In the genomic region with DNA sequence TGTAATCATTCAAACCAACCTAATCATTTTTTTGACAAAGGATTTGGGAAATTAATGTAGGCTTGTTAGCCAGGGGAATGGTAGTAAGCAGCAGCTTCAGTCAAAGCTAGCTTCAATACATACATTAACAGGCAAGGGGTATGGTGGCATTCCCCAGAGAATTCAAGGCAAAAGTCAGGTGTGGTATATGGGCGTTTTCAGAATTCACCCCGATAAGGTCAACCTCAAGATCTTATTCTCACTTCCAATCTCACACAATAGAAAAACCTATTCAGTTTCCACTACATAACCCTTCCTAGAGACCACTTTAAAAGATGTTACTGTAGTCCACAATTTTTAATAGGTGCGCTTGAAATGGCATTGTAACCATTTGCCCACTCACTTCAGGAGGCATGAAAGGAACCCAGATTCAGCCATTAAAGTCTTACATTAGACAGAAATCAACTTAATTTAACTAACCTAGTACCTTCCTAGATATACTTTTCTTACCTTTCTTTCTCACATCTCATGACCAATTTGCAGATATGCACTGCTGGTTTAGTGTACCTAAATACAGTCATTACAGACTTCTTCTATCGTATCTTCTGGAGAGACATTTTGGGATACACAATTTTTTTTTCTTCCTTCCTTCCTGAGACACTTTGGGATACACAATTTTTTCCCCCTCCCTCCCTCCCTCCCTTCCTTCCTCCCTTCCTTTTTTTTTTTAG, we compare ENCODE assay signal across 16 cellular contexts. TPM values are rescaled to one million over a fixed set of nuclear protein-coding genes. Genes with fewer than 3 reads are reported as not detected.
DNase-seq lines count a peak whose midpoint lies in the region; ATAC-seq, FAIRE-seq and TF ChIP-seq lines count a peak whose summit lies in the region.
"Had no signal": no experiment of that assay in that cellular context is flagged by ENCODE, and none has a peak within 500 bp of the region (broad histone marks: within the 10 kb centered on the region; RNA-seq: fewer than 3 reads in every experiment).

No MANE protein-coding gene starts in this region.

- peak overlapping the region in 6 of 11 experiments; percentile 2 to 73 (median 22); a peak in 9 of 22 replicates for H3K4me2 ChIP-seq in BLaER1 treated with 17β-estradiol and CSF1 and Interleukin-3, amounts not matched to agents 10 nM and 100 nM
- no peak overlapping the region for H3K4me2 ChIP-seq in GM12878 (ENCODE audit: control insufficient read depth, insufficient read depth)

- no peak overlapping the region for H2AFZ ChIP-seq in GM12878 (ENCODE audit: control insufficient read depth, low read depth, low read length)

- H3K36me3 ChIP-seq in BLaER1 treated with 17β-estradiol and CSF1 and Interleukin-3, amounts not matched to agents 10 nM and 100 nM = peaks cover 0 to 9% (median 0%) of the 10 kb centered on the region in 11 experiments; a peak in 2 of 22 replicates
- H3K36me3 ChIP-seq in GM12878 (ENCODE audit: control insufficient read depth in 2 of 2, insufficient read depth in 2 of 2, low read length in 1 of 2) = no peaks in the 10 kb centered on the region
- no peaks in the 10 kb centered on the region for H3K36me3 ChIP-seq in esophagus squamous epithelium

- TF ChIP-seq POLR2A in GM12878 (IDR thresholded peaks at IDR 0.05; ENCODE audit: low read depth, low read length) = no peak
- no peak for TF ChIP-seq POLR2A in esophagus squamous epithelium (IDR thresholded peaks at IDR 0.05)

- POLR2A ChIA-PET in GM12878 (lab: Charles Lee) = interaction anchor here (0.6 kb wide), 1 partner anchor 51 kb away, joined by 3 read pairs; no protein-coding TSS in a partner anchor

- H4K20me1 ChIP-seq in BLaER1 treated with 17β-estradiol and CSF1 and Interleukin-3, amounts not matched to agents 10 nM and 100 nM = peaks cover 0 to 10% (median 0%) of the 10 kb centered on the region in 11 experiments; a peak in 5 of 22 replicates
- no peaks in the 10 kb centered on the region for H4K20me1 ChIP-seq in GM12878 (ENCODE audit: control insufficient read depth, insufficient read depth)

- H3K4me1 ChIP-seq in BLaER1 treated with 17β-estradiol and CSF1 and Interleukin-3, amounts not matched to agents 10 nM and 100 nM = peaks cover 34 to 61% (median 49%) of the 10 kb centered on the region in 10 experiments
- H3K4me1 ChIP-seq in GM12878 (ENCODE audit: control insufficient read depth, insufficient read depth, low read length) (peaks cover 3% of the 10 kb centered on the region; the same call in 1 of the 2 replicates), esophagus squamous epithelium (peaks cover 0 to 4% (median 0%) of the 10 kb centered on the region in 3 donors)

- TF ChIP-seq RAD21 in GM12878 (IDR thresholded peaks at IDR 0.05; ENCODE audit: insufficient read depth, low read depth, low read length) = no peak

- FAIRE-seq in GM12878 (lab: Jason Lieb, UNC) = no peak
- FAIRE-seq: GM19239, H1, K562 had no signal

- no peak overlapping the region for H3K27ac ChIP-seq in BLaER1 treated with 17β-estradiol and CSF1 and Interleukin-3, amounts not matched to agents 10 nM and 100 nM
- H3K27ac ChIP-seq in GM12878 (ENCODE audit: control insufficient read depth, insufficient read depth) (no peak overlapping the region), coronary artery (no peak overlapping the region), esophagus squamous epithelium (no peak overlapping the region)
- H3K27ac ChIP-seq: C4-2B, HL-60 had no signal

- CTCF ChIA-PET in GM12878 (lab: Yijun Ruan, JAX) = no interaction called here

- intact Hi-C loops in GM12878 (cut with micrococcal nuclease; ENCODE audit: unreplicated experiment) (no loop called here), posterior cingulate gyrus (cut with DNase I) (no loop called here), esophagus squamous epithelium (cut with DNase I) (no loop called here)

- no peak overlapping the region for H3K4me3 ChIP-seq in BLaER1 treated with 17β-estradiol and CSF1 and Interleukin-3, amounts not matched to agents 10 nM and 100 nM
- no peak overlapping the region for H3K4me3 ChIP-seq in GM12878
- H3K4me3 ChIP-seq in coronary artery = no peak overlapping the region
- H3K4me3 ChIP-seq in esophagus squamous epithelium = no peak overlapping the region
- H3K4me3 ChIP-seq: K562 had no signal

- no peak overlapping the region for H3K9ac ChIP-seq in BLaER1 treated with 17β-estradiol and CSF1 and Interleukin-3, amounts not matched to agents 10 nM and 100 nM
- H3K9ac ChIP-seq in GM12878 (ENCODE audit: control insufficient read depth, insufficient read depth, low read length) = no peak overlapping the region

- SMC1A ChIA-PET in GM12878 (lab: Charles Lee; ENCODE audit: uncharacterized antibody, unreplicated experiment) = no interaction called here

- H3K9me3 ChIP-seq in BLaER1 treated with 17β-estradiol and CSF1 and Interleukin-3, amounts not matched to agents 10 nM and 100 nM (replicated peaks in 1 of 11) = peaks cover 0 to 21% (median 14%) of the 10 kb centered on the region in 11 experiments; a peak in 14 of 22 replicates
- H3K9me3 ChIP-seq in GM12878 (replicated peaks; ENCODE audit: control insufficient read depth, insufficient read depth, low read length) (no peaks in the 10 kb centered on the region), esophagus squamous epithelium (no peaks in the 10 kb centered on the region)

- H3K27me3 ChIP-seq in BLaER1 treated with 17β-estradiol and CSF1 and Interleukin-3, amounts not matched to agents 10 nM and 100 nM = no peaks in the 10 kb centered on the region
- H3K27me3 ChIP-seq in GM12878 (replicated peaks in 1 of 2; ENCODE audit: control insufficient read depth in 2 of 2, insufficient read depth in 2 of 2, low read length in 1 of 2) (no peaks in the 10 kb centered on the region; a peak in 2 of 4 replicates), esophagus squamous epithelium (no peaks in the 10 kb centered on the region)

- no peak for TF ChIP-seq EP300 in GM12878 (IDR thresholded peaks at IDR 0.05; ENCODE audit: borderline replicate concordance in 1 of 2, control insufficient read depth in 1 of 2, low read depth in 2 of 2, low read length in 2 of 2)

- in situ Hi-C loops in GM12878 (cut with MboI) = no loop called here

- no TSS peak for BruUV-seq in GM12878 (replicated peaks; lab: Mats Ljungman, UMichigan)

- H3K79me2 ChIP-seq in GM12878 (ENCODE audit: control insufficient read depth, insufficient read depth, low read length) = no peaks in the 10 kb centered on the region

- DNase-seq in GM12878 (ENCODE audit: low read depth, low spot score) = no peak
- no peak for DNase-seq in posterior cingulate gyrus
- no peak for DNase-seq in coronary artery (ENCODE audit: low spot score)
- no peak for DNase-seq in esophagus squamous epithelium (lab: John Stamatoyannopoulos, UW)
- DNase-seq: CD4-positive, alpha-beta T cell; DMS153; DMS79; GDM1; H9 had no signal

- RAD21 ChIA-PET in GM12878 (lab: Charles Lee; ENCODE audit: unreplicated experiment) = no interaction called here

- TF ChIP-seq CTCF in GM12878 (IDR thresholded peaks at IDR 0.05 in 2 of 3, conservative IDR thresholded peaks at IDR 0.05 in 1 of 3; ENCODE audit: control insufficient read depth in 2 of 3, extremely low read depth in 1 of 3, insufficient read depth in 1 of 3, low read depth in 3 of 3, low read length in 3 of 3) = no peak
- TF ChIP-seq CTCF in coronary artery (IDR thresholded peaks at IDR 0.05) = no peak
- TF ChIP-seq CTCF in esophagus squamous epithelium (IDR thresholded peaks at IDR 0.05) = no peak

- ATAC-seq in HG02678 (IDR thresholded peaks at IDR 0.05; ENCODE audit: unreplicated experiment) = peak; percentile 41
- ATAC-seq in GM12878 = peak; percentile 29
- ATAC-seq: K562 had no signal

- 61% methylated on average over 4 of the region's 4 CpGs for WGBS in GM12878 (ENCODE audit: insufficient coverage, insufficient replicate concordance, low lambda C conversion rate, missing lambda C conversion rate)
- WGBS in esophagus squamous epithelium, 2 donors = 94 to 95% methylated on average over 4 of the region's 4 CpGs

TF ChIP-seq in GM12878, 131 proteins besides CTCF, POLR2A, EP300 and RAD21 (continues in another document):
- TF ChIP-seq BRCA1 (IDR thresholded peaks at IDR 0.05; ENCODE audit: low read depth, low read length) (no peak), SMAD1 (IDR thresholded peaks at IDR 0.05; ENCODE audit: low read depth, partially characterized antibody) (no peak), KDM1A (IDR thresholded peaks at IDR 0.05; ENCODE audit: borderline replicate concordance) (no peak)
- TF ChIP-seq, protein P1, sequence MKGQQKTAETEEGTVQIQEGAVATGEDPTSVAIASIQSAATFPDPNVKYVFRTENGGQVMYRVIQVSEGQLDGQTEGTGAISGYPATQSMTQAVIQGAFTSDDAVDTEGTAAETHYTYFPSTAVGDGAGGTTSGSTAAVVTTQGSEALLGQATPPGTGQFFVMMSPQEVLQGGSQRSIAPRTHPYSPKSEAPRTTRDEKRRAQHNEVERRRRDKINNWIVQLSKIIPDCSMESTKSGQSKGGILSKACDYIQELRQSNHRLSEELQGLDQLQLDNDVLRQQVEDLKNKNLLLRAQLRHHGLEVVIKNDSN (IDR thresholded peaks at IDR 0.05; ENCODE audit: borderline replicate concordance, extremely low read length, insufficient read depth, low read depth, low read length) = no peak

RNA-seq across cellular contexts. Expression of a gene that starts 34.9 kb away (rescaled TPM):
- total RNA-seq in GM12878 (2013; cell fraction: nucleolus; rRNA removed) = 0.10 and 0.27 TPM in 2 replicates
- total RNA-seq in GM12878 (2014; rRNA removed) = 0.05 and 0.06 TPM in 2 replicates
- total RNA-seq in GM12878 (2014; rRNA removed; fragmentation: Illumina TruSeq; extraction: Trizol) = 0.04 and 0.05 TPM in 2 replicates
- total RNA-seq in GM12878 (2021) = 0.16 and 0.28 TPM in 2 replicates
- polyA plus RNA-seq in GM12878 (2011; ENCODE audit: low read depth) = not detected
- 0.20 and 0.53 TPM in 2 replicates for polyA plus RNA-seq in GM12878 (2011; rRNA removed)
- 0.20 and 0.24 TPM in 2 replicates for polyA plus RNA-seq in GM12878 (2011; cell fraction: cytosol; rRNA removed)
- polyA plus RNA-seq in GM12878 (2011; cell fraction: nucleus; rRNA removed) = 0.22 and 0.28 TPM in 2 replicates
- polyA plus RNA-seq in GM12878 (2012) = 0.03 TPM in 1 of 2 replicates, not detected in the other
- polyA plus RNA-seq in GM12878 (2014; fragmentation: Illumina TruSeq; extraction: Trizol) = 0.06 TPM in 1 of 2 replicates, not detected in the other
- under 1 TPM in 1 of 2 experiments, not detected in 1; under 0.01 TPM for polyA plus RNA-seq in GM12878 (2014; fragmentation: Nextera tagmentation; extraction: Ambion mirVana)
- polyA plus RNA-seq in GM12878 (2014; rRNA removed) = 0.03 and 0.04 TPM in 2 replicates
- polyA plus RNA-seq in GM12878 (2016; fragmentation: Nextera tagmentation; extraction: Ambion mirVana) = under 1 TPM in 1 of 2 experiments, not detected in 1; 0.09 TPM
- polyA minus RNA-seq in GM12878 (2011; rRNA and poly(A)+ RNA removed) = 0.66 and 0.77 TPM in 2 replicates
- polyA minus RNA-seq in GM12878 (2011; cell fraction: cytosol; rRNA and poly(A)+ RNA removed) = 0.27 and 0.31 TPM in 2 replicates
- 1.5 and 2.0 TPM in 2 replicates for polyA minus RNA-seq in GM12878 (2011; cell fraction: nucleus; rRNA and poly(A)+ RNA removed)
- total RNA-seq in esophagus squamous epithelium = 10 to 100 TPM in 2 of 4 donors, 1 to 10 TPM in 2; 6.9 to 14.2 (median 8.9) TPM

Comparison
In these comparisons a context has a peak if more than half of its experiments do, and no peak if none do; other contexts are left out.
1. RNA of a gene that starts 34.9 kb away (total RNA-seq): 6.9 to 14.2 TPM in esophagus squamous epithelium; 0.04 to 0.28 TPM in GM12878; every median in the first group is over 4 times any median in the second.